Comparison of ENCODE assay signal across 8 cellular contexts in the genomic region with DNA sequence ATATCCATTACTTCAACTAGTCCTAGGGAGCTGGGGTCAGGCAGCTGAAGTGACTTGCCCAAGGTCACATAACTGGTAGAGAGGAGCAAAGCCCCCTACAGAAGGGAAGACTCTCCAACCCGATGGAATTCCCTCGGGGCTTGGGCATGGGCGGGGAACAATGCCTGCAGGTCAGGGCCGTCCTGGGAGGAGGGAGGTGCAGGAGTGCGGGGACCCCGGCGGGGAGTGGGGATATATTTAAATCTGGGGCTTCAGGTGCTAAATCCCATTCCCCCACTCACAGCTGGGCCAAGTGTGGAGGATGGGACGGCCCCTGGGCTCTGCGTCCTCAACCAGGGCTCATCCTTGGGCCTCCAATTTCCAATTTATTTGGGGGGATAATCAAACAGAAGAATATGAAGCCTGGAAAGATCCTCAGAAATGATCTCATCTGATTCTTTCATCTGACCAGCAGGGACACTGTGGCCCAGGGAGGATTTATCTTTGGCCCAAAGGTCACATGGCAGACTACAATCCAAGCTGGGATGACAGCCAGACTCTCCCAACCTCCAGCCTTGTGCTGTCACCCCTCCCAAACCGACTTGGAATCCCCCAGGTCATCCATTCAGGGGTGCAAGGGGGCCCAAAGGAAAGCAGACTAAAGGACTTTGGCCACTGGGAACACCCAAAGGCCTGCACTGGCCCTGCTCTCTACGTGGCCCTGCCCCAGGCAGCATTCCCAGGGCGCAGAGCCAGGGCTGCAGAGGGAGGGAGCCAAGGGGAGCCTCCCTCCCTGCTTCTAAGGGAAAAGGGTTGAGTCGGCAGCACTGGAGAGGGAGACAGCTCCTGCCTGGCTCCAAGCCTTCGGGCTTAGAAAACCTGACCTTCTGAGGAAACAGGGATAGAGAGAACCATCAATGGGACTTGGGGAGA. TPM values are rescaled to one million over a fixed set of nuclear protein-coding genes. Genes with fewer than 3 reads are reported as not detected.
DNase-seq lines count a peak whose midpoint lies in the region; ATAC-seq and TF ChIP-seq lines count a peak whose summit lies in the region.

No MANE protein-coding gene starts in this region.

- H3K27ac ChIP-seq in DND-41 (ENCODE audit: low read length) (no peak overlapping the region), RWPE1 (peak overlapping the region; percentile 98)

- POLR2A ChIA-PET in RWPE1 (lab: Yijun Ruan, JAX; ENCODE audit: low non-redundant PET): no interaction called here

- TF ChIP-seq CTCF in DND-41 (IDR thresholded peaks at IDR 0.05; ENCODE audit: borderline replicate concordance, extremely low read depth, low read length, poor library complexity, severe bottlenecking) (no peak), RWPE1 (conservative IDR thresholded peaks at IDR 0.05; ENCODE audit: low read depth) (no peak), fibroblast of villous mesenchyme (IDR thresholded peaks at IDR 0.05; ENCODE audit: insufficient read depth, low read depth, low read length) (no peak)

- H3K9ac ChIP-seq in DND-41 (ENCODE audit: low read depth, low read length): no peak overlapping the region; the same call in 1 of the 2 replicates

- ATAC-seq in DND-41 (ENCODE audit: insufficient read depth, low read depth) (no peak), HG03469 (IDR thresholded peaks at IDR 0.05; ENCODE audit: unreplicated experiment) (no peak)

- no peaks in the 10 kb centered on the region for H3K27me3 ChIP-seq in DND-41 (ENCODE audit: insufficient read depth, low read length, poor library complexity)

- H3K4me2 ChIP-seq in DND-41 (ENCODE audit: insufficient read depth, low read length): 0 out of 2 replicates have a peak overlapping the region, but pooled peaks have one; percentile 86

- H3K79me2 ChIP-seq in DND-41 (ENCODE audit: insufficient read depth, low read length): peaks cover 7% of the 10 kb centered on the region

- H3K9me3 ChIP-seq in DND-41 (ENCODE audit: insufficient read depth, low read length, severe bottlenecking): no peaks in the 10 kb centered on the region

- no peak overlapping the region for H2AFZ ChIP-seq in DND-41 (ENCODE audit: low read depth, low read length)

- no peaks in the 10 kb centered on the region for H4K20me1 ChIP-seq in DND-41 (ENCODE audit: insufficient read depth, low read length)

- H3K36me3 ChIP-seq in DND-41 (ENCODE audit: insufficient read depth, low read length): no peaks in the 10 kb centered on the region; the same call in 1 of the 2 replicates

- H3K4me1 ChIP-seq in DND-41 (ENCODE audit: insufficient read depth, low read length): peaks cover 18% of the 10 kb centered on the region

- H3K4me3 ChIP-seq in DND-41 (ENCODE audit: low read depth in 1 of 2, low read length in 2 of 2) (no peak overlapping the region), fibroblast of villous mesenchyme (ENCODE audit: low read depth, low read length) (no peak overlapping the region)

- no peak for DNase-seq in DND-41
- peak; percentile 77 for DNase-seq in RWPE1 (ENCODE audit: low spot score)
- peak; percentile 91 for DNase-seq in fibroblast of villous mesenchyme (ENCODE audit: low read depth)
- peak; percentile 53 for DNase-seq in pons (ENCODE audit: low spot score)
- no peak for DNase-seq in NCI-H446 treated with DMSO at 0.1 percent for 48 hours (lab: John Stamatoyannopoulos, UW)
- DNase-seq in GM19238 (ENCODE audit: insufficient read length, low spot score): no peak
- no peak for DNase-seq in activated CD8-positive, alpha-beta memory T cell treated with anti-CD3 and anti-CD28 coated beads, Interleukin-2, amount 50 U/mL, for 48 hours

- CTCF ChIA-PET in RWPE1 (lab: Yijun Ruan, JAX): interaction anchor here (0.6 kb wide), 1 partner anchor 235 kb away, joined by 3 read pairs; no protein-coding TSS in a partner anchor

RNA-seq across cellular contexts. Expression of a gene that starts 8.7 kb away (rescaled TPM):
- total RNA-seq in fibroblast of villous mesenchyme: 9.5 and 10.6 TPM in 2 replicates

RNA-seq across cellular contexts. Expression of a gene that starts 15.5 kb away (rescaled TPM):
- total RNA-seq in fibroblast of villous mesenchyme: not detected in 2 replicates

RNA-seq across cellular contexts. Expression of a gene that starts 47.1 kb away (rescaled TPM):
- under 0.01 and 0.64 TPM in 2 replicates for total RNA-seq in fibroblast of villous mesenchyme

RNA-seq across cellular contexts. Expression of a gene that starts 47.3 kb away (rescaled TPM):
- 8.1 and 11.2 TPM in 2 replicates for total RNA-seq in fibroblast of villous mesenchyme

Comparison
In these comparisons a context has a peak if more than half of its experiments do, and no peak if none do; other contexts are left out.
1. DNase-seq: peak in RWPE1 (single experiment), fibroblast of villous mesenchyme (single experiment) and pons (single experiment); none in DND-41 (single experiment), NCI-H446 treated with DMSO at 0.1 percent for 48 hours (single experiment), GM19238 (single experiment) and activated CD8-positive, alpha-beta memory T cell treated with anti-CD3 and anti-CD28 coated beads, Interleukin-2, amount 50 U/mL, for 48 hours (single experiment).